ENCODE assay signal across 19 cellular contexts in genomic region chr1:85623061-85623471, GRCh38. TPM values are rescaled to one million over a fixed set of nuclear protein-coding genes. Genes with fewer than 3 reads are reported as not detected.
DNase-seq lines count a peak whose midpoint lies in the region; ATAC-seq, FAIRE-seq and TF ChIP-seq lines count a peak whose summit lies in the region.
"Had no signal": no experiment of that assay in that cellular context is flagged by ENCODE, and none has a peak within 500 bp of the region (broad histone marks: within the 10 kb centered on the region; RNA-seq: fewer than 3 reads in every experiment).

No MANE protein-coding gene starts in this region.

- no peaks in the 10 kb centered on the region for H4K20me1 ChIP-seq in astrocyte (ENCODE audit: insufficient read depth, low read length)
- no peaks in the 10 kb centered on the region for H4K20me1 ChIP-seq in keratinocyte (ENCODE audit: control insufficient read depth, extremely low read depth, insufficient read depth, low read length)

- H3K36me3 ChIP-seq in astrocyte (ENCODE audit: insufficient read depth, low read length), result no peaks in the 10 kb centered on the region
- no peaks in the 10 kb centered on the region for H3K36me3 ChIP-seq in keratinocyte (ENCODE audit: control insufficient read depth in 2 of 2, extremely low read depth in 1 of 2, insufficient read depth in 2 of 2, low read length in 2 of 2)

- in situ Hi-C loops in Caki2 (cut with HindIII; ENCODE audit: low pct_unique_long_range_greater_than_20kb, low sequenced_read_pairs), result no loop called here

- peaks cover 18% of the 10 kb centered on the region for H3K36me3 Mint-ChIP-seq in astrocyte (ENCODE audit: low read depth, unreplicated experiment)
- peaks cover 65 to 93% (median 69%) of the 10 kb centered on the region in 3 donors for H3K36me3 Mint-ChIP-seq in naive thymus-derived CD8-positive, alpha-beta T cell

- POLR2A ChIA-PET in naive thymus-derived CD8-positive, alpha-beta T cell (lab: Charles Lee), result no interaction called here
- POLR2A ChIA-PET in HEK293T (lab: Yijun Ruan, JAX), result interaction anchor here (0.7 kb wide), 1 partner anchor 42 kb away, joined by 3 read pairs; the partner anchor contains the start of gene CCN1

- H3K27me3 ChIP-seq in astrocyte (ENCODE audit: insufficient read depth, low read length), result no peaks in the 10 kb centered on the region
- no peaks in the 10 kb centered on the region for H3K27me3 ChIP-seq in keratinocyte (ENCODE audit: control insufficient read depth, extremely low read depth, insufficient read depth, low read length)

- H2AFZ ChIP-seq in astrocyte (ENCODE audit: low read depth, low read length) (no peak overlapping the region), keratinocyte (ENCODE audit: control insufficient read depth, low read length) (no peak overlapping the region)

- dilution Hi-C loops in keratinocyte (cut with MboI; ENCODE audit: extremely low pct_ligation_motif_present, low sequenced_read_pairs), result no loop called here

- H3K27me3 Mint-ChIP-seq in astrocyte (ENCODE audit: low read depth, unreplicated experiment), result no peaks in the 10 kb centered on the region
- H3K27me3 Mint-ChIP-seq in naive thymus-derived CD8-positive, alpha-beta T cell, result no peaks in the 10 kb centered on the region
- H3K27me3 Mint-ChIP-seq: activated naive CD8-positive, alpha-beta T cell treated with anti-CD3 and anti-CD28 coated beads, Interleukin-2, amount 50 U/mL, for 24 hours had no signal

- H3K4me1 ChIP-seq in astrocyte (ENCODE audit: insufficient read depth, low read length), result peaks cover 16% of the 10 kb centered on the region
- H3K4me1 ChIP-seq in keratinocyte (ENCODE audit: control insufficient read depth, extremely low read depth, insufficient read depth, low read length), result no peaks in the 10 kb centered on the region
- H3K4me1 ChIP-seq: Caco-2 had no signal

- H3K4me1 Mint-ChIP-seq in astrocyte (ENCODE audit: low read depth, unreplicated experiment), result peaks cover 10% of the 10 kb centered on the region
- peaks cover 0 to 1% (median 0%) of the 10 kb centered on the region in 4 donors for H3K4me1 Mint-ChIP-seq in naive thymus-derived CD8-positive, alpha-beta T cell
- H3K4me1 Mint-ChIP-seq: neural crest cell had no signal

- peak overlapping the region; percentile 22 for H3K4me2 ChIP-seq in astrocyte (ENCODE audit: low read length)
- H3K4me2 ChIP-seq in keratinocyte (ENCODE audit: control insufficient read depth, extremely low read depth, insufficient read depth, low read depth, low read length), result no peak overlapping the region

- CTCF ChIA-PET in HEK293T (lab: Yijun Ruan, JAX), result no interaction called here

- H3K79me2 ChIP-seq in astrocyte (ENCODE audit: insufficient read depth, low read length) (no peaks in the 10 kb centered on the region), keratinocyte (ENCODE audit: control insufficient read depth, insufficient read depth, low read length) (no peaks in the 10 kb centered on the region)

- TF ChIP-seq CTCF in astrocyte (IDR thresholded peaks at IDR 0.05; ENCODE audit: insufficient read depth, low read depth, low read length), result no peak
- no peak for TF ChIP-seq CTCF in keratinocyte (optimal IDR thresholded peaks at IDR 0.05 in 1 of 3, IDR thresholded peaks at IDR 0.05 in 1 of 3, conservative IDR thresholded peaks at IDR 0.05 in 1 of 3; ENCODE audit: extremely low read depth in 1 of 3, insufficient read depth in 2 of 3, low read length in 3 of 3)

- peaks cover 15% of the 10 kb centered on the region for H3K9me3 Mint-ChIP-seq in astrocyte (ENCODE audit: unreplicated experiment)
- H3K9me3 Mint-ChIP-seq in naive thymus-derived CD8-positive, alpha-beta T cell, result peaks cover 16 to 58% (median 42%) of the 10 kb centered on the region in 9 donors

- no peaks in the 10 kb centered on the region for H3K9me1 ChIP-seq in keratinocyte (ENCODE audit: control insufficient read depth, extremely low read depth, insufficient read depth, low read length)

- DNase-seq in Caki2 (ENCODE audit: low read depth), result peak; percentile 32
- DNase-seq in LoVo (ENCODE audit: low spot score), result peak; percentile 37
- peak; percentile 98 for DNase-seq in astrocyte (ENCODE audit: low read depth)
- DNase-seq in keratinocyte (ENCODE audit: low read depth, low spot score), result no peak
- DNase-seq in naive thymus-derived CD8-positive, alpha-beta T cell, result no peak
- no peak for DNase-seq in GDM1 (lab: John Stamatoyannopoulos, UW)
- DNase-seq in HEK293T (ENCODE audit: extremely low spot score), result no peak
- no peak for DNase-seq in hippocampal formation (lab: John Stamatoyannopoulos, UW)
- DNase-seq: activated CD8-positive, alpha-beta memory T cell treated with anti-CD3 and anti-CD28 coated beads for 24 hours; activated naive CD8-positive, alpha-beta T cell treated with anti-CD3 and anti-CD28 coated beads, Interleukin-2, amount 50 U/mL, for 24 hours; Caco-2; NCI-H1417; stimulated activated CD4-positive, alpha-beta T cell treated with anti-CD3 and anti-CD28 coated beads, Interleukin-12 subunit alpha, Interleukin-12 subunit beta, amount 100 ng/mL, for 4 hours had no signal

- no peak for ATAC-seq in naive thymus-derived CD8-positive, alpha-beta T cell
- ATAC-seq: activated naive CD8-positive, alpha-beta T cell treated with anti-CD3 and anti-CD28 coated beads, Interleukin-2, amount 50 U/mL, for 24 hours had no signal

- peak overlapping the region; percentile 81 for H3K27ac Mint-ChIP-seq in astrocyte (ENCODE audit: unreplicated experiment)
- no peak overlapping the region for H3K27ac Mint-ChIP-seq in naive thymus-derived CD8-positive, alpha-beta T cell
- H3K27ac Mint-ChIP-seq: activated naive CD8-positive, alpha-beta T cell treated with anti-CD3 and anti-CD28 coated beads, Interleukin-2, amount 50 U/mL, for 24 hours had no signal

- H3K27ac ChIP-seq in astrocyte (ENCODE audit: low read depth, low read length) (peak overlapping the region; percentile 84), keratinocyte (ENCODE audit: control insufficient read depth, insufficient read depth, low read length) (no peak overlapping the region)
- H3K27ac ChIP-seq: HL-60 had no signal

- no peak overlapping the region for H3K4me3 Mint-ChIP-seq in astrocyte (ENCODE audit: unreplicated experiment)
- H3K4me3 Mint-ChIP-seq in naive thymus-derived CD8-positive, alpha-beta T cell, result no peak overlapping the region
- H3K4me3 Mint-ChIP-seq: activated naive CD8-positive, alpha-beta T cell treated with anti-CD3 and anti-CD28 coated beads, Interleukin-2, amount 50 U/mL, for 24 hours; neural crest cell had no signal

- H3K4me3 ChIP-seq in astrocyte (ENCODE audit: insufficient read depth, low read depth, low read length) (no peak overlapping the region), keratinocyte (ENCODE audit: control insufficient read depth in 2 of 3, extremely low read depth in 1 of 3, insufficient read depth in 2 of 3, low read depth in 1 of 3, low read length in 3 of 3) (no peak overlapping the region)

- H3K9ac ChIP-seq in astrocyte (ENCODE audit: low read length) (peak overlapping the region; percentile 35), keratinocyte (ENCODE audit: control insufficient read depth, extremely low read depth, insufficient read depth, low read length) (no peak overlapping the region)

- peak; percentile 98 for FAIRE-seq in astrocyte (lab: Jason Lieb, UNC)
- peak; percentile 57 for FAIRE-seq in keratinocyte (lab: Jason Lieb, UNC)
- FAIRE-seq: endothelial cell of umbilical vein, GM18507, islet of Langerhans had no signal

- peaks cover 7% of the 10 kb centered on the region for H3K9me3 ChIP-seq in astrocyte (ENCODE audit: insufficient read depth, low read depth, low read length)
- H3K9me3 ChIP-seq in keratinocyte (ENCODE audit: control insufficient read depth, low read depth, low read length), result peaks cover 10% of the 10 kb centered on the region
- H3K9me3 ChIP-seq: Caco-2 had no signal

TF ChIP-seq in HEK293T, 16 proteins besides CTCF, POLR2A, EP300 and RAD21:
- no peak for TF ChIP-seq HDGF (IDR thresholded peaks at IDR 0.05; ENCODE audit: borderline replicate concordance)
- TF ChIP-seq BHLHE40 (IDR thresholded peaks at IDR 0.05; ENCODE audit: borderline replicate concordance), result no peak
- no peak for TF ChIP-seq CTBP1 (IDR thresholded peaks at IDR 0.05; ENCODE audit: borderline replicate concordance)
- TF ChIP-seq NFRKB (IDR thresholded peaks at IDR 0.05), result no peak
- TF ChIP-seq FOXK2 (IDR thresholded peaks at IDR 0.05), result no peak
- no peak for TF ChIP-seq SP1 (IDR thresholded peaks at IDR 0.05)
- no peak for TF ChIP-seq PKNOX1 (IDR thresholded peaks at IDR 0.05)
- no peak for TF ChIP-seq LEF1 (IDR thresholded peaks at IDR 0.05; ENCODE audit: borderline replicate concordance)
- TF ChIP-seq FOXM1 (IDR thresholded peaks at IDR 0.05; ENCODE audit: borderline replicate concordance), result no peak
- no peak for TF ChIP-seq SUZ12 (IDR thresholded peaks at IDR 0.05)
- TF ChIP-seq ELF4 (IDR thresholded peaks at IDR 0.05), result no peak
- TF ChIP-seq FOXA1 (IDR thresholded peaks at IDR 0.05), result no peak
- TF ChIP-seq ZNF384 (IDR thresholded peaks at IDR 0.05), result no peak
- no peak for TF ChIP-seq TARDBP (IDR thresholded peaks at IDR 0.05)
- no peak for TF ChIP-seq L3MBTL2 (conservative IDR thresholded peaks at IDR 0.05)
- TF ChIP-seq ARNT (IDR thresholded peaks at IDR 0.05), result no peak

RNA-seq across cellular contexts. Expression of gene CCN1, which starts 42.5 kb away (rescaled TPM):
- total RNA-seq in Caki2 (2014; rRNA removed; shearing (Covaris generic); ENCODE audit: low replicate concordance), result 46.0 and 51.7 TPM in 2 replicates
- 624 and 672 TPM in 2 replicates for total RNA-seq in astrocyte
- 77.2 to 238 TPM (median 95.2 TPM) in 3 replicates for polyA plus RNA-seq in keratinocyte
- 58.9 TPM for polyA plus RNA-seq in keratinocyte (2011; ENCODE audit: low read depth)
- 74.0 and 77.9 TPM in 2 replicates for polyA plus RNA-seq in keratinocyte (2011; cell fraction: cytosol; rRNA removed)
- polyA plus RNA-seq in keratinocyte (2011; cell fraction: nucleus; rRNA removed), result 520 and 553 TPM in 2 replicates
- 186 and 227 TPM in 2 replicates for polyA plus RNA-seq in keratinocyte (2012; ENCODE audit: low replicate concordance)
- polyA minus RNA-seq in keratinocyte, result 54.3 to 160 TPM (median 85.0 TPM) in 3 replicates
- 143 TPM for polyA minus RNA-seq in keratinocyte (2011; cell fraction: cytosol; rRNA and poly(A)+ RNA removed)
- 180 and 278 TPM in 2 replicates for polyA minus RNA-seq in keratinocyte (2011; cell fraction: nucleus; rRNA and poly(A)+ RNA removed)
- not detected for total RNA-seq in naive thymus-derived CD8-positive, alpha-beta T cell
- not detected for polyA plus RNA-seq in naive thymus-derived CD8-positive, alpha-beta T cell
- total RNA-seq: T-helper 1 cell treated with Interleukin-12 subunit alpha and Interleukin-12 subunit beta and Interleukin-4 antibody, amounts not matched to agents 30 ng/mL and 1 ng/mL, for 36 hours had no signal

Comparison
In these comparisons a context has a peak if more than half of its experiments do, and no peak if none do; other contexts are left out.
1. DNase-seq: peak in Caki2 (single experiment), LoVo (single experiment) and astrocyte (single experiment); none in keratinocyte (single experiment), naive thymus-derived CD8-positive, alpha-beta T cell (0 of 10), GDM1 (single experiment), HEK293T (single experiment) and hippocampal formation (0 of 2).
2. RNA of gene CCN1, which starts 42.5 kb away (total RNA-seq): 624 to 672 TPM in astrocyte and 46.0 to 51.7 TPM in Caki2; not detected in naive thymus-derived CD8-positive, alpha-beta T cell; every median in the first group is over 10 times any median in the second.